In genomic region chr2:43088148-43089073, GRCh38 we compare ENCODE assay signal across 1 cellular context.
TF ChIP-seq lines count a peak whose summit lies in the region.

No MANE protein-coding gene starts in this region.

TF ChIP-seq in HepG2, 621 proteins besides CTCF, POLR2A, EP300 and RAD21 (continued from another document and continues in another):
- no peak for TF ChIP-seq MTF2 (CRISPR knock-in tag; IDR thresholded peaks at IDR 0.05; ENCODE audit: borderline replicate concordance)
- no peak for TF ChIP-seq TFAP4 (IDR thresholded peaks at IDR 0.05; ENCODE audit: borderline replicate concordance, low read depth)
- TF ChIP-seq ARNT (IDR thresholded peaks at IDR 0.05) = no peak
- TF ChIP-seq ZBTB37 (CRISPR knock-in tag; IDR thresholded peaks at IDR 0.05) = no peak
- no peak for TF ChIP-seq GMEB2 (CRISPR knock-in tag; IDR thresholded peaks at IDR 0.05; ENCODE audit: low read depth)
- no peak for TF ChIP-seq ZNF567 (CRISPR knock-in tag; IDR thresholded peaks at IDR 0.05; ENCODE audit: borderline replicate concordance)
- TF ChIP-seq PATZ1 (CRISPR knock-in tag; IDR thresholded peaks at IDR 0.05) = 0 out of 2 replicates have a peak, but pooled peaks have one; percentile 36
- no peak for TF ChIP-seq ZNF562 (CRISPR knock-in tag; IDR thresholded peaks at IDR 0.05; ENCODE audit: borderline replicate concordance)
- no peak for TF ChIP-seq MXD1 (CRISPR knock-in tag; IDR thresholded peaks at IDR 0.05)
- no peak for TF ChIP-seq ZBTB10 (CRISPR knock-in tag; IDR thresholded peaks at IDR 0.05; ENCODE audit: borderline replicate concordance)
- TF ChIP-seq ZFP41 (CRISPR knock-in tag; IDR thresholded peaks at IDR 0.05; ENCODE audit: borderline replicate concordance) = no peak
- no peak for TF ChIP-seq KMT2B (CRISPR knock-in tag; IDR thresholded peaks at IDR 0.05)
- no peak for TF ChIP-seq SALL2 (CRISPR knock-in tag; IDR thresholded peaks at IDR 0.05)
- TF ChIP-seq PRMT3 (CRISPR knock-in tag; IDR thresholded peaks at IDR 0.05; ENCODE audit: borderline replicate concordance, low read depth) = no peak
- peak; percentile 90; the same call in 1 of the 2 replicates for TF ChIP-seq AHDC1 (CRISPR knock-in tag; IDR thresholded peaks at IDR 0.05; ENCODE audit: borderline replicate concordance)
- TF ChIP-seq ZUFSP (CRISPR knock-in tag; IDR thresholded peaks at IDR 0.05; ENCODE audit: borderline replicate concordance) = no peak
- TF ChIP-seq MBNL3 (CRISPR knock-in tag; conservative IDR thresholded peaks at IDR 0.05) = no peak
- TF ChIP-seq ZNF180 (CRISPR knock-in tag; IDR thresholded peaks at IDR 0.05; ENCODE audit: borderline replicate concordance, low read depth) = no peak
- TF ChIP-seq KLF15 (CRISPR knock-in tag; IDR thresholded peaks at IDR 0.05; ENCODE audit: borderline replicate concordance) = no peak
- TF ChIP-seq ZNF138 (CRISPR knock-in tag; IDR thresholded peaks at IDR 0.05; ENCODE audit: low read depth) = no peak
- no peak for TF ChIP-seq BCLAF1 (IDR thresholded peaks at IDR 0.05)
- no peak for TF ChIP-seq TBP (CRISPR knock-in tag; IDR thresholded peaks at IDR 0.05)
- TF ChIP-seq TEAD3 (CRISPR knock-in tag; optimal IDR thresholded peaks at IDR 0.05; ENCODE audit: borderline replicate concordance) = peak; percentile 93
- peak; percentile 85 for TF ChIP-seq DPF2 (CRISPR knock-in tag; IDR thresholded peaks at IDR 0.05; ENCODE audit: borderline replicate concordance, low read depth)
- TF ChIP-seq HNRNPLL (IDR thresholded peaks at IDR 0.05; ENCODE audit: low read depth, low read length, poor library complexity, severe bottlenecking) = no peak
- TF ChIP-seq ZNF577 (CRISPR knock-in tag; IDR thresholded peaks at IDR 0.05; ENCODE audit: borderline replicate concordance, low read depth) = no peak
- TF ChIP-seq FOXC1 (CRISPR knock-in tag; IDR thresholded peaks at IDR 0.05; ENCODE audit: borderline replicate concordance) = no peak
- no peak for TF ChIP-seq ZSCAN20 (CRISPR knock-in tag; IDR thresholded peaks at IDR 0.05; ENCODE audit: borderline replicate concordance)
- TF ChIP-seq FOXP1 (IDR thresholded peaks at IDR 0.05) = peak; percentile 77
- peak; percentile 98 for TF ChIP-seq FOXP1 (CRISPR knock-in tag; IDR thresholded peaks at IDR 0.05)
- TF ChIP-seq CREB3 (CRISPR knock-in tag; IDR thresholded peaks at IDR 0.05) = no peak
- TF ChIP-seq GATAD1 (CRISPR knock-in tag; IDR thresholded peaks at IDR 0.05) = peak; percentile 27; the same call in 1 of the 2 replicates
- TF ChIP-seq ETV6 (CRISPR knock-in tag; conservative IDR thresholded peaks at IDR 0.05) = no peak
- TF ChIP-seq NKX3-1 (CRISPR knock-in tag; IDR thresholded peaks at IDR 0.05) = no peak
- no peak for TF ChIP-seq ZNF572 (CRISPR knock-in tag; IDR thresholded peaks at IDR 0.05)
- no peak for TF ChIP-seq CERS6 (CRISPR knock-in tag; IDR thresholded peaks at IDR 0.05)
- no peak for TF ChIP-seq ZNF644 (CRISPR knock-in tag; IDR thresholded peaks at IDR 0.05; ENCODE audit: low read depth)
- TF ChIP-seq ZNF839 (CRISPR knock-in tag; IDR thresholded peaks at IDR 0.05; ENCODE audit: borderline replicate concordance) = no peak
- TF ChIP-seq RAD51 (IDR thresholded peaks at IDR 0.05; ENCODE audit: borderline replicate concordance) = no peak
